ENCODE assay signal across 9 cellular contexts in the genomic region with DNA sequence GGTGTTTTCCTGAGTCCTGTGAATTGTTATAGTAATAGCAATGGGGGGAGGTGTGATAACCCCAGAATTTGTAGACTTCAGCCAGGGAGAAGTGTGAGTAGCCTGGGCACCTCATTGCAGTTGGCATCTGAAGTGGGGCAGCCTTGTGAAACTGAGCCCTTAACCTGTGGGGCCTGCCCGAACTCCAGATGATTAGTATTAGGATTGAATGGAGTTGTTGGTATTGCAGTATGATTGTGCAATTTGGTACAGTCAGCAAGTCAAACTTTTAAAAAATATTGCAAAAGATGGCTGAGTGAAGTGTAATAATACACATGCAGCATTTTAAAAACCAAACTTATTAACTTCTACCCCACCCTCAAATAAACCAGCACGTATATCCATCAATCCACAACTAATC. TPM values are rescaled to one million over a fixed set of nuclear protein-coding genes. Genes with fewer than 3 reads are reported as not detected.
DNase-seq lines count a peak whose midpoint lies in the region; ATAC-seq and TF ChIP-seq lines count a peak whose summit lies in the region.
"Had no signal": no experiment of that assay in that cellular context is flagged by ENCODE, and none has a peak within 500 bp of the region (broad histone marks: within the 10 kb centered on the region; RNA-seq: fewer than 3 reads in every experiment).

No MANE protein-coding gene starts in this region.

- no peak for DNase-seq in CD4-positive, alpha-beta T cell
- DNase-seq in NCI-H226: peak; percentile 22
- DNase-seq in epithelial cell of esophagus (ENCODE audit: low read depth): peak; percentile 89
- no peak for DNase-seq in naive thymus-derived CD8-positive, alpha-beta T cell
- DNase-seq in epidermal melanocyte (ENCODE audit: insufficient read length, low spot score): no peak
- DNase-seq in NCI-H2081 treated with DMSO at 0.1 percent for 48 hours (lab: John Stamatoyannopoulos, UW): no peak
- no peak for DNase-seq in activated CD8-positive, alpha-beta memory T cell treated with anti-CD3 and anti-CD28 coated beads, Interleukin-2, amount 50 U/mL, for 48 hours
- no peak for DNase-seq in uterus
- DNase-seq: activated naive CD4-positive, alpha-beta T cell treated with anti-CD3 and anti-CD28 coated beads, Interleukin-2, amount 50 U/mL, for 16 hours had no signal

- H3K9me3 ChIP-seq in CD4-positive, alpha-beta T cell (ENCODE audit: control insufficient read depth, low read length): peaks cover 7% of the 10 kb centered on the region
- H3K9me3 ChIP-seq in uterus: peaks cover 0 to 6% of the 10 kb centered on the region in 2 donors

- H3K9me3 Mint-ChIP-seq in CD4-positive, alpha-beta T cell: peaks cover 4% of the 10 kb centered on the region
- peaks cover 4 to 13% (median 7%) of the 10 kb centered on the region in 9 donors for H3K9me3 Mint-ChIP-seq in naive thymus-derived CD8-positive, alpha-beta T cell

- H3K27me3 Mint-ChIP-seq in CD4-positive, alpha-beta T cell: no peaks in the 10 kb centered on the region
- H3K27me3 Mint-ChIP-seq in naive thymus-derived CD8-positive, alpha-beta T cell: no peaks in the 10 kb centered on the region

- no peak for TF ChIP-seq CTCF in CD4-positive, alpha-beta T cell (IDR thresholded peaks at IDR 0.05)
- TF ChIP-seq CTCF in epithelial cell of esophagus (IDR thresholded peaks at IDR 0.05; ENCODE audit: insufficient read depth, low read depth, low read length, missing control alignments) (no peak), uterus (IDR thresholded peaks at IDR 0.05) (no peak)

- peaks cover 46% of the 10 kb centered on the region for H3K36me3 Mint-ChIP-seq in CD4-positive, alpha-beta T cell (ENCODE audit: low read depth)
- H3K36me3 Mint-ChIP-seq in naive thymus-derived CD8-positive, alpha-beta T cell: peaks cover 14 to 28% (median 17%) of the 10 kb centered on the region in 3 donors

- peak overlapping the region; percentile 22 for H3K4me3 Mint-ChIP-seq in CD4-positive, alpha-beta T cell
- peak overlapping the region; percentile 1 to 58 (median 45) for H3K4me3 Mint-ChIP-seq in naive thymus-derived CD8-positive, alpha-beta T cell

- H3K27me3 ChIP-seq in CD4-positive, alpha-beta T cell (ENCODE audit: control insufficient read depth, insufficient read depth, low read length): no peaks in the 10 kb centered on the region
- no peaks in the 10 kb centered on the region for H3K27me3 ChIP-seq in uterus

- H3K27ac Mint-ChIP-seq in CD4-positive, alpha-beta T cell: peak overlapping the region; percentile 2
- H3K27ac Mint-ChIP-seq in naive thymus-derived CD8-positive, alpha-beta T cell: peak overlapping the region in 5 of 10 donors; percentile 5 to 59 (median 35)

- H3K36me3 ChIP-seq in uterus: no peaks in the 10 kb centered on the region

- intact Hi-C loops in CD4-positive, alpha-beta T cell (cut with DNase I, micrococcal nuclease): no loop called here
- intact Hi-C loops in uterus (cut with DNase I; ENCODE audit: low total_unique reads): no loop called here

- POLR2A ChIA-PET in CD4-positive, alpha-beta T cell (lab: Charles Lee): no interaction called here
- POLR2A ChIA-PET in naive thymus-derived CD8-positive, alpha-beta T cell (lab: Charles Lee): no interaction called here

- CTCF ChIA-PET in CD4-positive, alpha-beta T cell (lab: Charles Lee): no interaction called here

- H3K4me1 ChIP-seq in uterus: no peaks in the 10 kb centered on the region

- H3K4me3 ChIP-seq in epithelial cell of esophagus (ENCODE audit: low read length) (no peak overlapping the region), uterus (no peak overlapping the region)

- peaks cover 92% of the 10 kb centered on the region for H3K4me1 Mint-ChIP-seq in CD4-positive, alpha-beta T cell (ENCODE audit: low read depth)
- H3K4me1 Mint-ChIP-seq in naive thymus-derived CD8-positive, alpha-beta T cell: peaks cover 35 to 92% (median 80%) of the 10 kb centered on the region in 4 donors

- no peak for TF ChIP-seq POLR2A in uterus (IDR thresholded peaks at IDR 0.05)

- ATAC-seq in CD4-positive, alpha-beta T cell (ENCODE audit: poor library complexity): no peak
- ATAC-seq in naive thymus-derived CD8-positive, alpha-beta T cell: no peak

- H3K27ac ChIP-seq in CD4-positive, alpha-beta T cell (ENCODE audit: low read depth, low read length): no peak overlapping the region
- no peak overlapping the region for H3K27ac ChIP-seq in uterus

RNA-seq across cellular contexts. Expression of gene RBM33, which starts 9.3 kb away (rescaled TPM):
- 100 to 1,000 TPM; 178 to 184 TPM for total RNA-seq in CD4-positive, alpha-beta T cell
- total RNA-seq in naive thymus-derived CD8-positive, alpha-beta T cell: 100 to 1,000 TPM; 165 to 173 TPM
- polyA plus RNA-seq in naive thymus-derived CD8-positive, alpha-beta T cell: 10 to 100 TPM; 35.3 to 65.3 (median 41.0) TPM
- 10 to 100 TPM; 20.6 to 85.1 (median 38.4) TPM for total RNA-seq in uterus

Comparison
In these comparisons a context has a peak if more than half of its experiments do, and no peak if none do; other contexts are left out.
1. DNase-seq: peak in NCI-H226 (single experiment) and epithelial cell of esophagus (single experiment); none in CD4-positive, alpha-beta T cell (0 of 10), naive thymus-derived CD8-positive, alpha-beta T cell (0 of 10), epidermal melanocyte (single experiment), NCI-H2081 treated with DMSO at 0.1 percent for 48 hours (single experiment), activated CD8-positive, alpha-beta memory T cell treated with anti-CD3 and anti-CD28 coated beads, Interleukin-2, amount 50 U/mL, for 48 hours (single experiment) and uterus (0 of 2).